ENCODE assay signal across 9 cellular contexts in the genomic region with DNA sequence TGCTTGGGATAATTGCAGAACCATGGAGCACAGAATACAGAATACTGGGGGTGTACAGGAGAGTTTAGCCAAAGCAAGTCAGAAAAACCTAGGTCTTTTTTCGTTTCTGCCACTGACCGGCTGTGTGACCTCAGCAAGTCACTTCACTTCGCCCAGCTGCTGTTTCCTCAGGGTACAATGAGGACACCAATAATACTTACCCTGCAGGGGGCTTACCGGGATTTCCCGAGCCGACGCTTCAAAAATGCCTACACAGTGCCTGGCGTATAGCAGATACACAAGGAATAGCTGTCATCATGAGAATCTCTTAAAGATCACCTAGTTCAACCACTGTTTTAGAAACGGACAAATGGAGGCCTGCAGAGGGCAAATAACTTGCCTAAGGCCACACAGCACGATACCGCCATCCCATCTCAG. TPM values are rescaled to one million over a fixed set of nuclear protein-coding genes. Genes with fewer than 3 reads are reported as not detected.
DNase-seq lines count a peak whose midpoint lies in the region; ATAC-seq and TF ChIP-seq lines count a peak whose summit lies in the region.
"Had no signal": no experiment of that assay in that cellular context is flagged by ENCODE, and none has a peak within 500 bp of the region (broad histone marks: within the 10 kb centered on the region; RNA-seq: fewer than 3 reads in every experiment).

No MANE protein-coding gene starts in this region.

- intact Hi-C loops in spleen (cut with DNase I; ENCODE audit: low total_unique reads), result no loop called here

- H3K4me1 ChIP-seq in HUES48 (ENCODE audit: control insufficient read depth, insufficient read depth, low read length) (peaks cover 32% of the 10 kb centered on the region), iPS-18a (ENCODE audit: control insufficient read depth, low read depth, low read length) (peaks cover 23% of the 10 kb centered on the region), spleen (peaks cover 11 to 38% (median 26%) of the 10 kb centered on the region in 6 donors)

- peak overlapping the region; percentile 73 for H3K4me3 ChIP-seq in HUES48 (ENCODE audit: low read depth, low read length)
- peak overlapping the region; percentile 40 for H3K4me3 ChIP-seq in astrocyte of the cerebellum (ENCODE audit: low read depth, low read length)
- H3K4me3 ChIP-seq in iPS-18a (ENCODE audit: low read length), result peak overlapping the region; percentile 64
- H3K4me3 ChIP-seq in spleen, result peak overlapping the region; percentile 9 to 63 (median 35)

- TF ChIP-seq CTCF in astrocyte of the cerebellum (IDR thresholded peaks at IDR 0.05; ENCODE audit: low read depth, low read length, missing control alignments), result no peak
- TF ChIP-seq CTCF in spleen (IDR thresholded peaks at IDR 0.05 in 8 of 11, conservative IDR thresholded peaks at IDR 0.05 in 3 of 11), result no peak

- H3K27me3 ChIP-seq in HUES48 (ENCODE audit: control insufficient read depth, insufficient read depth, low read length) (no peaks in the 10 kb centered on the region), iPS-18a (ENCODE audit: control insufficient read depth, insufficient read depth, low read length) (peaks cover 15% of the 10 kb centered on the region), spleen (replicated peaks in 1 of 7) (peaks cover 0 to 60% (median 19%) of the 10 kb centered on the region in 7 donors)

- H3K36me3 ChIP-seq in HUES48 (ENCODE audit: control insufficient read depth, insufficient read depth, low read length) (no peaks in the 10 kb centered on the region), iPS-18a (ENCODE audit: control insufficient read depth, low read depth, low read length) (no peaks in the 10 kb centered on the region), spleen (no peaks in the 10 kb centered on the region)

- in situ Hi-C loops in astrocyte of the cerebellum (cut with HindIII; ENCODE audit: low sequenced_read_pairs), result no loop called here

- DNase-seq in astrocyte of the cerebellum (ENCODE audit: low read depth), result no peak
- DNase-seq in spleen, result no peak
- DNase-seq in SHP77 (lab: John Stamatoyannopoulos, UW), result no peak
- DNase-seq in activated gamma-delta T cell (lab: John Stamatoyannopoulos, UW), result no peak
- DNase-seq: T1000 had no signal

- H3K9me3 ChIP-seq in HUES48 (ENCODE audit: control insufficient read depth, insufficient read depth, low read length) (no peaks in the 10 kb centered on the region), iPS-18a (ENCODE audit: control insufficient read depth, low read depth, low read length) (no peaks in the 10 kb centered on the region), spleen (no peaks in the 10 kb centered on the region)

- TF ChIP-seq POLR2A in spleen (IDR thresholded peaks at IDR 0.05), result no peak

- H3K9ac ChIP-seq in HUES48 (ENCODE audit: low read depth, low read length) (no peak overlapping the region), iPS-18a (ENCODE audit: low read length) (no peak overlapping the region)

- ATAC-seq in HG03354 (IDR thresholded peaks at IDR 0.05; ENCODE audit: poor library complexity, severe bottlenecking, unreplicated experiment), result no peak
- ATAC-seq in GM18511 (IDR thresholded peaks at IDR 0.05; ENCODE audit: unreplicated experiment), result no peak

- 19 to 26% (median 25%) methylated on average over 11 of the region's 11 CpGs for WGBS in spleen, 5 donors

- H3K27ac ChIP-seq in HUES48 (ENCODE audit: low read depth, low read length) (no peak overlapping the region), iPS-18a (ENCODE audit: low read length) (no peak overlapping the region), spleen (peak overlapping the region in 5 of 8 donors; percentile 64 to 72 (median 69))

RNA-seq across cellular contexts. Expression of a gene that starts 0.8 kb away (rescaled TPM):
- total RNA-seq in spleen, result 10 to 100 TPM in 6 of 7 donors, 1 to 10 TPM in 1; 6.0 to 22.8 (median 13.5) TPM
- 10 to 100 TPM in 1 of 3 donors, 1 to 10 TPM in 2; 6.1 to 13.4 (median 6.8) TPM for polyA plus RNA-seq in spleen

RNA-seq across cellular contexts. Expression of a gene that starts 40.8 kb away (rescaled TPM):
- 1 to 10 TPM; 3.5 to 7.5 (median 5.0) TPM for total RNA-seq in spleen
- 1 to 10 TPM in 2 of 3 donors, under 1 TPM in 1; 0.97 to 1.1 (median 1.0) TPM for polyA plus RNA-seq in spleen

Comparison
In these comparisons a context has a peak if more than half of its experiments do, and no peak if none do; other contexts are left out.
1. H3K27ac ChIP-seq: peak in spleen (5 of 8); none in HUES48 (single experiment) and iPS-18a (single experiment).
2. Peak in every context shown above with its lines, with median percentiles within 50 percentile points of each other: H3K4me3 ChIP-seq.